Comparison of ENCODE assay signal across 17 cellular contexts in the genomic region with DNA sequence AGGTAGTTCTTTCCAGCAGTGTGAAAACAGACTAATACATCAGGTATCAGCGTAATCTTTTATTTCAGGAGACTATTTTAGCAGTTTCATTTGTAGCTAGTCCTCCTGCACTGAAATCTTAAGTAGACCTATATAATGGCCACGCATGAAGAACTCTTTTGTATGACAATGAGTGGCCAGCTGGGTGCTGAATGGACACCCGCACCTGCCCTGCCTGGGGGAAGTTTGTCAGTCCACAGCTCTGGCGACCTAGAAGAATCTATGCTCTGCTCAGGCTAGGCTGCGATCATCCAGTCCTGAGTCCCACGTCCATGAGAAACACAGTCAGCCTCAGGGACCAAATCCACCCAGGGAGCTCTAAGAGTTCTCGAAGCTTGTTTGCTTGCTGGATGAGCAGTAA.
DNase-seq lines count a peak whose midpoint lies in the region; ATAC-seq lines count a peak whose summit lies in the region.
"Had no signal": no experiment of that assay in that cellular context is flagged by ENCODE, and none has a peak within 500 bp of the region (broad histone marks: within the 10 kb centered on the region; RNA-seq: fewer than 3 reads in every experiment).

No MANE protein-coding gene starts in this region.

- H3K36me3 Mint-ChIP-seq in stimulated activated effector memory CD8-positive, alpha-beta T cell treated with anti-CD3 and anti-CD28 coated beads, Interleukin-12 subunit alpha, Interleukin-12 subunit beta, amount 100 ng/mL, for 72 hours, result no peaks in the 10 kb centered on the region

- peak overlapping the region; percentile 46 for H3K27ac Mint-ChIP-seq in stimulated activated effector memory CD8-positive, alpha-beta T cell treated with anti-CD3 and anti-CD28 coated beads, Interleukin-12 subunit alpha, Interleukin-12 subunit beta, amount 100 ng/mL, for 72 hours
- H3K27ac Mint-ChIP-seq: CD8-positive, alpha-beta memory T cell; T-helper 1 cell treated with Interleukin-12 subunit alpha and Interleukin-12 subunit beta and Interleukin-4 antibody, amounts not matched to agents 30 μg/mL and 1 μg/mL, for 36 hours had no signal

- no peak overlapping the region for H3K4me3 ChIP-seq in H7 (ENCODE audit: insufficient read depth, low read depth, low read length)
- H3K4me3 ChIP-seq: BLaER1, HAP-1, Peyer's patch, SJSA1 had no signal

- no peaks in the 10 kb centered on the region for H3K27me3 ChIP-seq in H7 (ENCODE audit: control insufficient read depth, insufficient read depth, low read length)
- H3K27me3 ChIP-seq: BLaER1, Peyer's patch, SJSA1 had no signal

- no peak for ATAC-seq in stimulated activated effector memory CD8-positive, alpha-beta T cell treated with anti-CD3 and anti-CD28 coated beads, Interleukin-12 subunit alpha, Interleukin-12 subunit beta, amount 100 ng/mL, for 72 hours

- H3K4me1 Mint-ChIP-seq in stimulated activated effector memory CD8-positive, alpha-beta T cell treated with anti-CD3 and anti-CD28 coated beads, Interleukin-12 subunit alpha, Interleukin-12 subunit beta, amount 100 ng/mL, for 72 hours, result no peaks in the 10 kb centered on the region

- DNase-seq in NCI-H510A treated with DMSO at 0.1 percent for 48 hours (lab: John Stamatoyannopoulos, UW) (peak; percentile 26), NCI-H510A (lab: John Stamatoyannopoulos, UW) (no peak), H7 (peak; percentile 39), NCI-H345 (lab: John Stamatoyannopoulos, UW) (peak; percentile 68), CD1c-positive myeloid dendritic cell (ENCODE audit: extremely low spot score) (no peak), NCI-H1694 (lab: John Stamatoyannopoulos, UW) (no peak)
- DNase-seq in stimulated activated effector memory CD8-positive, alpha-beta T cell treated with anti-CD3 and anti-CD28 coated beads, Interleukin-12 subunit alpha, Interleukin-12 subunit beta, amount 100 ng/mL, for 72 hours (ENCODE audit: low spot score in 2 of 2), result no peak
- DNase-seq: CD8-positive, alpha-beta memory T cell; KG1; MV-4-11; NCI-H1436 treated with DMSO at 0.1 percent for 48 hours; NCI-H524; Peyer's patch had no signal

- no peak overlapping the region for H3K4me3 Mint-ChIP-seq in stimulated activated effector memory CD8-positive, alpha-beta T cell treated with anti-CD3 and anti-CD28 coated beads, Interleukin-12 subunit alpha, Interleukin-12 subunit beta, amount 100 ng/mL, for 72 hours
- H3K4me3 Mint-ChIP-seq: T-helper 1 cell treated with Interleukin-12 subunit alpha and Interleukin-12 subunit beta and Interleukin-4 antibody, amounts not matched to agents 30 μg/mL and 1 μg/mL, for 36 hours had no signal

- H3K9me3 Mint-ChIP-seq in stimulated activated effector memory CD8-positive, alpha-beta T cell treated with anti-CD3 and anti-CD28 coated beads, Interleukin-12 subunit alpha, Interleukin-12 subunit beta, amount 100 ng/mL, for 72 hours, result no peaks in the 10 kb centered on the region
- H3K9me3 Mint-ChIP-seq: CD8-positive, alpha-beta memory T cell; T-helper 1 cell treated with Interleukin-12 subunit alpha and Interleukin-12 subunit beta and Interleukin-4 antibody, amounts not matched to agents 30 μg/mL and 1 μg/mL, for 36 hours had no signal

- H3K36me3 ChIP-seq in H7 (replicated peaks; ENCODE audit: control insufficient read depth, insufficient read depth, low read length), result no peaks in the 10 kb centered on the region
- H3K36me3 ChIP-seq: BLaER1, HAP-1, Peyer's patch, SJSA1 had no signal

Comparison
In these comparisons a context has a peak if more than half of its experiments do, and no peak if none do; other contexts are left out.
1. DNase-seq: peak in NCI-H510A treated with DMSO at 0.1 percent for 48 hours (single experiment), H7 (single experiment) and NCI-H345 (single experiment); none in NCI-H510A (single experiment), stimulated activated effector memory CD8-positive, alpha-beta T cell treated with anti-CD3 and anti-CD28 coated beads, Interleukin-12 subunit alpha, Interleukin-12 subunit beta, amount 100 ng/mL, for 72 hours (0 of 2), CD1c-positive myeloid dendritic cell (single experiment) and NCI-H1694 (single experiment).